In genomic region chr16:84585886-84586285, GRCh38 we compare ENCODE assay signal across 8 cellular contexts. TPM values are rescaled to one million over a fixed set of nuclear protein-coding genes. Genes with fewer than 3 reads are reported as not detected.
DNase-seq lines count a peak whose midpoint lies in the region; ATAC-seq and TF ChIP-seq lines count a peak whose summit lies in the region.

No MANE protein-coding gene starts in this region.

- no peak overlapping the region for H3K4me3 ChIP-seq in BE2C (ENCODE audit: low read depth, low read length)

- H3K27ac ChIP-seq in cingulate gyrus (ENCODE audit: low read depth, low read length), result peak overlapping the region; percentile 3

- H3K36me3 Mint-ChIP-seq in stimulated activated naive B cell treated with anti-CD40 and anti-IgM and Interleukin-4, amounts not matched to agents 10 μg/mL and 1 μg/mL and 100 μg/mL, for 72 hours, result peaks cover 37 to 55% of the 10 kb centered on the region in 2 donors

- peak; percentile 75 for DNase-seq in BE2C
- DNase-seq in stimulated activated naive B cell treated with anti-CD40 and anti-IgM and Interleukin-4, amounts not matched to agents 10 μg/mL and 1 μg/mL and 100 μg/mL, for 72 hours, result no peak
- DNase-seq in NCI-H2196 (lab: John Stamatoyannopoulos, UW; ENCODE audit: unreplicated experiment), result no peak
- DNase-seq in epidermal melanocyte (ENCODE audit: insufficient read length, low spot score), result no peak
- no peak for DNase-seq in NCI-H146 treated with DMSO at 0.1 percent for 48 hours (lab: John Stamatoyannopoulos, UW; ENCODE audit: unreplicated experiment)

- no peaks in the 10 kb centered on the region for H3K36me3 ChIP-seq in BE2C

- H3K9me3 ChIP-seq in BE2C, result no peaks in the 10 kb centered on the region

- peaks cover 14 to 35% of the 10 kb centered on the region in 2 donors for H3K4me1 Mint-ChIP-seq in stimulated activated naive B cell treated with anti-CD40 and anti-IgM and Interleukin-4, amounts not matched to agents 10 μg/mL and 1 μg/mL and 100 μg/mL, for 72 hours

- H3K27me3 Mint-ChIP-seq in stimulated activated naive B cell treated with anti-CD40 and anti-IgM and Interleukin-4, amounts not matched to agents 10 μg/mL and 1 μg/mL and 100 μg/mL, for 72 hours, result no peaks in the 10 kb centered on the region

- H3K4me3 Mint-ChIP-seq in stimulated activated naive B cell treated with anti-CD40 and anti-IgM and Interleukin-4, amounts not matched to agents 10 μg/mL and 1 μg/mL and 100 μg/mL, for 72 hours, result peak overlapping the region; percentile 58 to 65

- H3K9me3 Mint-ChIP-seq in stimulated activated naive B cell treated with anti-CD40 and anti-IgM and Interleukin-4, amounts not matched to agents 10 μg/mL and 1 μg/mL and 100 μg/mL, for 72 hours, result no peaks in the 10 kb centered on the region

- H3K27me3 ChIP-seq in BE2C, result no peaks in the 10 kb centered on the region

- H3K27ac Mint-ChIP-seq in stimulated activated naive B cell treated with anti-CD40 and anti-IgM and Interleukin-4, amounts not matched to agents 10 μg/mL and 1 μg/mL and 100 μg/mL, for 72 hours, result peak overlapping the region; percentile 60

- TF ChIP-seq CTCF in BE2C (IDR thresholded peaks at IDR 0.05; ENCODE audit: low read depth, low read length), result no peak

- ATAC-seq in GM19328 (IDR thresholded peaks at IDR 0.05; ENCODE audit: unreplicated experiment) (peak; percentile 50), HG03565 (IDR thresholded peaks at IDR 0.05; ENCODE audit: unreplicated experiment) (peak; percentile 51)
- peak; percentile 92 to 96 for ATAC-seq in stimulated activated naive B cell treated with anti-CD40 and anti-IgM and Interleukin-4, amounts not matched to agents 10 μg/mL and 1 μg/mL and 100 μg/mL, for 72 hours (replicated peaks)

- H3K4me1 ChIP-seq in BE2C, result no peaks in the 10 kb centered on the region

RNA-seq across cellular contexts. Expression of gene COTL1, which starts 32.0 kb away (rescaled TPM):
- polyA plus RNA-seq in BE2C (2012; ENCODE audit: insufficient read depth, insufficient read length, low read depth), result 21.2 TPM
